ENCODE assay signal across 29 cellular contexts in genomic region chr14:98889836-98890185, GRCh38.
"Had no signal": no experiment of that assay in that cellular context is flagged by ENCODE, and none has a peak within 500 bp of the region (broad histone marks: within the 10 kb centered on the region; RNA-seq: fewer than 3 reads in every experiment).

No MANE protein-coding gene starts in this region.

- H3K4me3 Mint-ChIP-seq: natural killer cell; nephron; neural progenitor cell; stimulated activated effector memory CD8-positive, alpha-beta T cell treated with anti-CD3 and anti-CD28 coated beads, Interleukin-12 subunit alpha, Interleukin-12 subunit beta, amount 100 ng/mL, for 72 hours; stimulated activated naive B cell treated with anti-CD40 and anti-IgM and Interleukin-4, amounts not matched to agents 10 μg/mL and 1 μg/mL and 100 μg/mL, for 72 hours; stimulated activated naive CD8-positive, alpha-beta T cell treated with anti-CD3 and anti-CD28 coated beads, Interleukin-15, Interleukin-2, amounts not matched to agents 100 ng/mL and 50 ng/mL, for 24 hours; type B pancreatic cell had no signal

- DNase-seq: naive thymus-derived CD4-positive, alpha-beta T cell; natural killer cell; nucleus accumbens; pancreas; posterior cingulate gyrus; psoas muscle; right cardiac atrium; right lobe of liver; sigmoid colon; stimulated activated CD4-positive, alpha-beta T cell treated with anti-CD3 and anti-CD28 coated beads, Interleukin-15, amount 100 ng/mL, for 24 hours; stimulated activated CD4-positive, alpha-beta T cell treated with anti-CD3 and anti-CD28 coated beads, Interleukin-2, amount 100 ng/mL, for 24 hours; stimulated activated CD4-positive, alpha-beta T cell treated with anti-CD3 and anti-CD28 coated beads, Interleukin-2, amount 100 ng/mL, for 48 hours; stimulated activated CD4-positive, alpha-beta T cell treated with anti-CD3 and anti-CD28 coated beads, Interleukin-4, amount 100 ng/mL, for 24 hours; stimulated activated naive B cell treated with anti-CD40 and anti-IgM and Interleukin-4, amounts not matched to agents 10 μg/mL and 1 μg/mL and 100 μg/mL, for 72 hours; stimulated activated naive CD4-positive, alpha-beta T cell treated with Interleukin-2 at 50 U/mL for 16 hours; stomach; thyroid gland; upper lobe of right lung; uterus had no signal

- H3K9me3 ChIP-seq: neutrophil, pancreas, psoas muscle, right lobe of liver, sigmoid colon, stomach, thoracic aorta, thyroid gland, upper lobe of right lung, uterus had no signal

- H3K27me3 Mint-ChIP-seq: naive thymus-derived CD4-positive, alpha-beta T cell; stimulated activated naive CD8-positive, alpha-beta T cell treated with anti-CD3 and anti-CD28 coated beads, Interleukin-15, Interleukin-2, amounts not matched to agents 100 ng/mL and 50 ng/mL, for 24 hours; type B pancreatic cell had no signal

- H3K36me3 ChIP-seq: neural progenitor cell, neutrophil, pancreas, right lobe of liver, sigmoid colon, stomach, thoracic aorta, thyroid gland, tibial nerve, upper lobe of right lung, uterus had no signal

- H3K4me3 ChIP-seq: neural progenitor cell, pancreas, psoas muscle, right lobe of liver, sigmoid colon, stomach, thoracic aorta, thyroid gland, tibial nerve, upper lobe of right lung, uterus had no signal

- H3K27ac Mint-ChIP-seq: natural killer cell; nephron; neural progenitor cell; progenitor cell of endocrine pancreas; stimulated activated effector memory CD8-positive, alpha-beta T cell treated with anti-CD3 and anti-CD28 coated beads, Interleukin-12 subunit alpha, Interleukin-12 subunit beta, amount 100 ng/mL, for 72 hours; stimulated activated naive B cell treated with anti-CD40 and anti-IgM and Interleukin-4, amounts not matched to agents 10 μg/mL and 1 μg/mL and 100 μg/mL, for 72 hours; stimulated activated naive CD8-positive, alpha-beta T cell treated with anti-CD3 and anti-CD28 coated beads, Interleukin-15, Interleukin-2, amounts not matched to agents 100 ng/mL and 50 ng/mL, for 24 hours; type B pancreatic cell had no signal

- H3K27ac ChIP-seq: neutrophil, pancreas, psoas muscle, right lobe of liver, sigmoid colon, stomach, thoracic aorta, tibial nerve, upper lobe of right lung, uterus had no signal

- H2AFZ ChIP-seq: neural progenitor cell had no signal

- H3K4me1 Mint-ChIP-seq: natural killer cell; nephron; stimulated activated effector memory CD8-positive, alpha-beta T cell treated with anti-CD3 and anti-CD28 coated beads, Interleukin-12 subunit alpha, Interleukin-12 subunit beta, amount 100 ng/mL, for 72 hours; stimulated activated naive B cell treated with anti-CD40 and anti-IgM and Interleukin-4, amounts not matched to agents 10 μg/mL and 1 μg/mL and 100 μg/mL, for 72 hours had no signal

- FAIRE-seq: pancreas, small intestine had no signal

- H3K4me1 ChIP-seq: pancreas, psoas muscle, right lobe of liver, sigmoid colon, tibial nerve, upper lobe of right lung, uterus had no signal

- H3K9ac ChIP-seq: neural progenitor cell had no signal

- H3K27me3 ChIP-seq: neural progenitor cell, neutrophil, pancreas, right lobe of liver, sigmoid colon, stomach, thyroid gland, tibial nerve, upper lobe of right lung, uterus had no signal

- H3K9me3 Mint-ChIP-seq: natural killer cell; neural progenitor cell; stimulated activated effector memory CD8-positive, alpha-beta T cell treated with anti-CD3 and anti-CD28 coated beads, Interleukin-12 subunit alpha, Interleukin-12 subunit beta, amount 100 ng/mL, for 72 hours; stimulated activated naive CD8-positive, alpha-beta T cell treated with anti-CD3 and anti-CD28 coated beads, Interleukin-15, Interleukin-2, amounts not matched to agents 100 ng/mL and 50 ng/mL, for 24 hours had no signal

- H3K36me3 Mint-ChIP-seq: natural killer cell; neural progenitor cell; stimulated activated effector memory CD8-positive, alpha-beta T cell treated with anti-CD3 and anti-CD28 coated beads, Interleukin-12 subunit alpha, Interleukin-12 subunit beta, amount 100 ng/mL, for 72 hours; stimulated activated naive B cell treated with anti-CD40 and anti-IgM and Interleukin-4, amounts not matched to agents 10 μg/mL and 1 μg/mL and 100 μg/mL, for 72 hours; type B pancreatic cell had no signal

- ATAC-seq: naive thymus-derived CD4-positive, alpha-beta T cell; natural killer cell; pancreas; psoas muscle; right cardiac atrium; right lobe of liver; stimulated activated effector memory CD8-positive, alpha-beta T cell treated with anti-CD3 and anti-CD28 coated beads, Interleukin-12 subunit alpha, Interleukin-12 subunit beta, amount 100 ng/mL, for 72 hours; stimulated activated naive B cell treated with anti-CD40 and anti-IgM and Interleukin-4, amounts not matched to agents 10 μg/mL and 1 μg/mL and 100 μg/mL, for 72 hours; upper lobe of right lung had no signal
